In the genomic region with DNA sequence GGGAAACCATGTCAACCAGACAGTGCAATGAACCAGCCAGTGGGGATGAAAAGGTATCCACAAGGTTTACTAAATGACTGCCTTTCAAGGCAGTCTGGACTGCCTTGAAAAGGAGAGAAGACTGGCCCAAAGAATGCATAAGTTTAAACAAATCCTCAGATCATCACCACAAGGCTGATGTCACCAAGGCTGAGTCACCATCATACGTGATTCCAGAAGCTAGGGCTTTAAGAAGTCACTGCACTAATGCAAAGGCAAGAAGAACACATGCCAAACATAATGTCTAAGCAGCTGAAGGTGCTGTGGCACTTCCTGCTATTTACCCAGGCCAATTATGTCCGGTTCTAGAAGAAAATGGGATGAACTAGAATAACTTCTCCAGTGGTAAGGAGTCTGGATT, we compare ENCODE assay signal across 16 cellular contexts. TPM values are rescaled to one million over a fixed set of nuclear protein-coding genes. Genes with fewer than 3 reads are reported as not detected.
A peak's percentile ranks its signal among the peaks of the same experiment; 100 is the strongest.
DNase-seq lines count a peak whose midpoint lies in the region; ATAC-seq, FAIRE-seq and TF ChIP-seq lines count a peak whose summit lies in the region.
"Had no signal": no experiment of that assay in that cellular context is flagged by ENCODE, and none has a peak within 500 bp of the region (broad histone marks: within the 10 kb centered on the region; RNA-seq: fewer than 3 reads in every experiment).

No MANE protein-coding gene starts in this region.

- POLR2A ChIA-PET in A549 (lab: Yijun Ruan, JAX) (no interaction called here), PC-9 (lab: Charles Lee; ENCODE audit: unreplicated experiment) (no interaction called here)

- H4K20me1 ChIP-seq in PC-9 (ENCODE audit: insufficient read depth): no peaks in the 10 kb centered on the region

- H3K27ac Mint-ChIP-seq in endodermal cell (no peak overlapping the region), glutamatergic neuron (ENCODE audit: unreplicated experiment) (no peak overlapping the region)
- H3K27ac Mint-ChIP-seq: activated T-helper 17 cell treated with anti-CD3 and anti-CD28 coated beads, Interleukin-2, amount 50 U/mL, for 72 hours; memory B cell had no signal

- TF ChIP-seq RAD21 in A549 (conservative IDR thresholded peaks at IDR 0.05 in 1 of 2, IDR thresholded peaks at IDR 0.05 in 1 of 2): no peak

- no TSS peak for BruUV-seq in PC-9 (replicated peaks; lab: Mats Ljungman, UMichigan)

- H3K4me3 ChIP-seq in A549 (no peak overlapping the region), PC-9 (no peak overlapping the region), foreskin fibroblast (ENCODE audit: low read depth in 1 of 2, low read length in 2 of 2) (no peak overlapping the region), endodermal cell (ENCODE audit: low read length) (no peak overlapping the region), adrenal gland (no peak overlapping the region)
- H3K4me3 ChIP-seq: dorsolateral prefrontal cortex, skin epidermis had no signal

- H3K36me3 Mint-ChIP-seq in endodermal cell (ENCODE audit: low read depth): no peaks in the 10 kb centered on the region
- peaks cover 13% of the 10 kb centered on the region for H3K36me3 Mint-ChIP-seq in glutamatergic neuron (ENCODE audit: unreplicated experiment)

- no peak overlapping the region for H3K27ac ChIP-seq in A549
- H3K27ac ChIP-seq in PC-9: peak overlapping the region; percentile 43
- no peak overlapping the region for H3K27ac ChIP-seq in endodermal cell (ENCODE audit: low read depth, low read length)
- H3K27ac ChIP-seq in adrenal gland: no peak overlapping the region
- H3K27ac ChIP-seq: dorsolateral prefrontal cortex, skin epidermis had no signal

- H3K4me3 Mint-ChIP-seq in endodermal cell (no peak overlapping the region), glutamatergic neuron (ENCODE audit: unreplicated experiment) (no peak overlapping the region)
- H3K4me3 Mint-ChIP-seq: activated T-helper 17 cell treated with anti-CD3 and anti-CD28 coated beads, Interleukin-2, amount 50 U/mL, for 72 hours; memory B cell had no signal

- TF ChIP-seq POLR2A in A549 (IDR thresholded peaks at IDR 0.05; ENCODE audit: low read length): no peak
- no peak for TF ChIP-seq POLR2A in H54 (IDR thresholded peaks at IDR 0.05; ENCODE audit: low read depth, low read length)
- TF ChIP-seq POLR2A in adrenal gland (IDR thresholded peaks at IDR 0.05): no peak

- H3K4me1 Mint-ChIP-seq in endodermal cell (no peaks in the 10 kb centered on the region), glutamatergic neuron (ENCODE audit: low read depth, unreplicated experiment) (no peaks in the 10 kb centered on the region)
- H3K4me1 Mint-ChIP-seq: activated T-helper 17 cell treated with anti-CD3 and anti-CD28 coated beads, Interleukin-2, amount 50 U/mL, for 72 hours; memory B cell had no signal

- H3K9me3 Mint-ChIP-seq in endodermal cell: peaks cover 2% of the 10 kb centered on the region
- H3K9me3 Mint-ChIP-seq in glutamatergic neuron (ENCODE audit: unreplicated experiment): peaks cover 4% of the 10 kb centered on the region

- FAIRE-seq in A549 (lab: Jason Lieb, UNC) (no peak), H54 (lab: Jason Lieb, UNC) (peak; percentile 15)

- no peaks in the 10 kb centered on the region for H3K9me2 ChIP-seq in PC-9 (ENCODE audit: insufficient read depth)

- no peaks in the 10 kb centered on the region for H3K27me3 ChIP-seq in PC-9 (ENCODE audit: insufficient read depth, low read depth)
- peaks cover 31% of the 10 kb centered on the region for H3K27me3 ChIP-seq in endodermal cell (ENCODE audit: control insufficient read depth, insufficient read depth, low read length, poor library complexity, severe bottlenecking)
- H3K27me3 ChIP-seq in adrenal gland: no peaks in the 10 kb centered on the region

- CTCF ChIA-PET in A549 (lab: Yijun Ruan, JAX): no interaction called here
- CTCF ChIA-PET in PC-9 (lab: Charles Lee): no interaction called here

- H3K27me3 Mint-ChIP-seq in endodermal cell (ENCODE audit: insufficient read depth) (peaks cover 42% of the 10 kb centered on the region), glutamatergic neuron (ENCODE audit: unreplicated experiment) (peaks cover 4% of the 10 kb centered on the region)

- peak; percentile 56 to 82; a peak in 5 of 6 replicates for ATAC-seq in A549
- ATAC-seq: activated T-helper 17 cell treated with anti-CD3 and anti-CD28 coated beads, Interleukin-2, amount 50 U/mL, for 72 hours had no signal

- H3K36me3 ChIP-seq in PC-9 (ENCODE audit: low read depth) (no peaks in the 10 kb centered on the region), endodermal cell (ENCODE audit: control insufficient read depth, insufficient read depth, low read length) (no peaks in the 10 kb centered on the region), adrenal gland (replicated peaks in 1 of 2) (no peaks in the 10 kb centered on the region)

- no peak overlapping the region for H2AFZ ChIP-seq in PC-9

- no peak for TF ChIP-seq CTCF in A549 (IDR thresholded peaks at IDR 0.05)
- no peak for TF ChIP-seq CTCF in PC-9 (conservative IDR thresholded peaks at IDR 0.05)
- no peak for TF ChIP-seq CTCF in foreskin fibroblast (IDR thresholded peaks at IDR 0.05; ENCODE audit: low read depth, low read length)
- TF ChIP-seq CTCF in endodermal cell (conservative IDR thresholded peaks at IDR 0.05): no peak
- no peak for TF ChIP-seq CTCF in adrenal gland (IDR thresholded peaks at IDR 0.05)
- no peak for TF ChIP-seq CTCF in glutamatergic neuron (IDR thresholded peaks at IDR 0.05; ENCODE audit: partially characterized antibody, unreplicated experiment)

- H3K79me2 ChIP-seq in PC-9 (ENCODE audit: low read depth): no peaks in the 10 kb centered on the region

- 0% methylated on average over 2 of the region's 2 CpGs for WGBS in A549 (ENCODE audit: missing lambda C conversion rate)
- WGBS in endodermal cell (ENCODE audit: insufficient coverage in 1 of 2, insufficient read length in 1 of 2), 2 experiments: 84 to 90% methylated on average over 1 to 2 of the region's 2 CpGs
- 54 to 69% (median 62%) methylated on average over 2 of the region's 2 CpGs for WGBS in adrenal gland, 4 donors

- H3K4me2 ChIP-seq in A549 (0 out of 3 replicates have a peak overlapping the region, but pooled peaks have one; percentile 21), PC-9 (no peak overlapping the region)

- H3K9me3 ChIP-seq in A549 (no peaks in the 10 kb centered on the region; the same call in 2 of the 3 replicates), PC-9 (ENCODE audit: insufficient read depth, low read depth) (no peaks in the 10 kb centered on the region), endodermal cell (ENCODE audit: control insufficient read depth, low read length) (no peaks in the 10 kb centered on the region), adrenal gland (replicated peaks in 1 of 3) (no peaks in the 10 kb centered on the region)

- intact Hi-C loops in PC-9 (cut with micrococcal nuclease; ENCODE audit: unreplicated experiment) (no loop called here), adrenal gland (cut with DNase I) (no loop called here)

- no peak overlapping the region for H3K9ac ChIP-seq in endodermal cell (ENCODE audit: extremely low read depth, low read length, poor library complexity, severe bottlenecking)

- H3K4me1 ChIP-seq in A549 (peaks cover 9% of the 10 kb centered on the region; the same call in 1 of the 3 replicates), PC-9 (replicated peaks; ENCODE audit: insufficient read depth) (peaks cover 10% of the 10 kb centered on the region), endodermal cell (ENCODE audit: control insufficient read depth, insufficient read depth, low read length) (no peaks in the 10 kb centered on the region), adrenal gland (replicated peaks in 1 of 2) (no peaks in the 10 kb centered on the region)

- DNase-seq in A549 (ENCODE audit: low read depth in 1 of 2, low spot score in 1 of 2) (peak in 1 of 2 experiments; percentile 47), H54 (ENCODE audit: insufficient read length, low spot score) (no peak), PC-9 (peak in 1 of 2 experiments; percentile 71), foreskin fibroblast (peak; percentile 49 to 61), retina (no peak), endodermal cell (no peak), adrenal gland (no peak), glutamatergic neuron (no peak)
- DNase-seq: activated CD4-positive, alpha-beta T cell treated with anti-CD3 and anti-CD28 coated beads, Interleukin-2, amount 50 U/mL, for 4 hours; DMS 273 treated with DMSO at 0.1 percent for 48 hours; dorsolateral prefrontal cortex; NCI-H2029 treated with DMSO at 0.1 percent for 48 hours; NCI-H526 treated with DMSO at 0.1 percent for 48 hours had no signal

- no peak for TF ChIP-seq EP300 in A549 (IDR thresholded peaks at IDR 0.05)

- H3F3A ChIP-seq in PC-9 (ENCODE audit: insufficient read depth, low read depth): peaks cover 11% of the 10 kb centered on the region

TF ChIP-seq in A549, 52 proteins besides CTCF, POLR2A, EP300 and RAD21:
- TF ChIP-seq JUNB (IDR thresholded peaks at IDR 0.05) (peak; percentile 13; the same call in 1 of the 2 replicates), TFCP2L1 (CRISPR knock-in tag; IDR thresholded peaks at IDR 0.05) (no peak)

RNA-seq across cellular contexts. Expression of gene ONECUT2, which starts 37.7 kb away (rescaled TPM):
- polyA plus RNA-seq in A549 (2011; rRNA removed) (0.62 and 0.73 TPM in 2 replicates), A549 (2017; fragmentation: RNase III; extraction: RNeasy Plus Mini Kit Qiagen cat#74134 plus additional on column Dnase treatment) (0.32 to 0.47 TPM (median 0.45 TPM) in 3 replicates), adrenal gland (under 1 TPM; 0.07 to 0.59 (median 0.08) TPM)
- polyA plus RNA-seq in A549 (2012; cell fraction: cytosol; rRNA removed): 0.08 and 0.10 TPM in 2 replicates
- polyA plus RNA-seq in A549 (2012; cell fraction: nucleus; rRNA removed): 0.16 and 0.19 TPM in 2 replicates
- polyA minus RNA-seq in A549 (2011; rRNA and poly(A)+ RNA removed): 0.91 and 1.6 TPM in 2 replicates
- total RNA-seq in PC-9 (2021) (0.35 and 0.40 TPM in 2 replicates), endodermal cell (1 to 10 TPM; 1.9 to 3.6 TPM), adrenal gland (1 to 10 TPM in 1 of 8 donors, under 1 TPM in 6, not detected in 1; 0.14 to 4.6 (median 0.23) TPM), glutamatergic neuron (ENCODE audit: unreplicated experiment) (230 TPM)
- 3.3 TPM for polyA plus RNA-seq in endodermal cell (2013, experiment 1 of 2)
- 3.4 TPM for polyA plus RNA-seq in endodermal cell (2013, experiment 2 of 2)

RNA-seq across cellular contexts. Expression of gene ST8SIA3, which starts 45.1 kb away (rescaled TPM):
- polyA plus RNA-seq in A549 (2011; rRNA removed): not detected in 2 replicates
- polyA plus RNA-seq in A549 (2012; cell fraction: cytosol; rRNA removed): not detected in 2 replicates
- polyA plus RNA-seq in A549 (2012; cell fraction: nucleus; rRNA removed): not detected in 2 replicates
- not detected in 3 replicates for polyA plus RNA-seq in A549 (2017; fragmentation: RNase III; extraction: RNeasy Plus Mini Kit Qiagen cat#74134 plus additional on column Dnase treatment)
- not detected in 2 replicates for polyA minus RNA-seq in A549 (2011; rRNA and poly(A)+ RNA removed)
- not detected in 2 replicates for total RNA-seq in PC-9 (2021)
- total RNA-seq in endodermal cell: 1 to 10 TPM; 1.1 to 1.6 TPM
- 2.2 TPM for polyA plus RNA-seq in endodermal cell (2013, experiment 1 of 2)
- 1.1 TPM for polyA plus RNA-seq in endodermal cell (2013, experiment 2 of 2)
- total RNA-seq in adrenal gland: 1 to 10 TPM in 3 of 8 donors, under 1 TPM in 2, not detected in 3; 0.06 to 8.1 (median 2.3) TPM
- 10 to 100 TPM in 1 of 3 donors, 1 to 10 TPM in 2; 5.2 to 21.1 (median 8.1) TPM for polyA plus RNA-seq in adrenal gland
- total RNA-seq in glutamatergic neuron (ENCODE audit: unreplicated experiment): 17.7 TPM
- total RNA-seq: activated T-helper 17 cell treated with anti-CD3 and anti-CD28 coated beads, Interleukin-2, amount 50 U/mL, for 72 hours had no signal

Comparison
In these comparisons a context has a peak if more than half of its experiments do, and no peak if none do; other contexts are left out.
1. DNase-seq: peak in foreskin fibroblast (2 of 2); none in H54 (single experiment), retina (single experiment), endodermal cell (single experiment), adrenal gland (0 of 7) and glutamatergic neuron (single experiment).
2. RNA of gene ONECUT2, which starts 37.7 kb away (total RNA-seq): 230 TPM in glutamatergic neuron (single experiment); 1.9 to 3.6 TPM in endodermal cell, 0.35 to 0.40 TPM in PC-9 and 0.14 to 4.6 TPM in adrenal gland; every median in the first group is over 10 times any median in the second.